In genomic region chr5:67160985-67161384, GRCh38 we compare ENCODE assay signal across 9 cellular contexts. TPM values are rescaled to one million over a fixed set of nuclear protein-coding genes. Genes with fewer than 3 reads are reported as not detected.
DNase-seq lines count a peak whose midpoint lies in the region; ATAC-seq lines count a peak whose summit lies in the region.
"Had no signal": no experiment of that assay in that cellular context is flagged by ENCODE, and none has a peak within 500 bp of the region (broad histone marks: within the 10 kb centered on the region; RNA-seq: fewer than 3 reads in every experiment).

No MANE protein-coding gene starts in this region.

- H3K27ac ChIP-seq in CD4-positive, CD25-positive, alpha-beta regulatory T cell (ENCODE audit: insufficient read depth, low read length, poor library complexity, severe bottlenecking): peak overlapping the region; percentile 90
- H3K27ac ChIP-seq in mesodermal cell (ENCODE audit: low read depth, low read length, severe bottlenecking): peak overlapping the region; percentile 30

- peak; percentile 13 to 89 (median 48) for DNase-seq in CD4-positive, CD25-positive, alpha-beta regulatory T cell
- peak; percentile 9 for DNase-seq in NCI-H460 (ENCODE audit: extremely low read depth, low read depth)
- DNase-seq in amniotic stem cell (lab: John Stamatoyannopoulos, UW): peak; percentile 56
- DNase-seq in inferior parietal cortex (ENCODE audit: extremely low spot score): no peak
- DNase-seq in DMS79 treated with DMSO at 0.1 percent for 48 hours (lab: John Stamatoyannopoulos, UW): no peak
- DNase-seq in SKM-1 treated with dmso at 0.1 percent for 144 hours (lab: John Stamatoyannopoulos, UW; ENCODE audit: unreplicated experiment): no peak

- H3K4me3 ChIP-seq in CD4-positive, CD25-positive, alpha-beta regulatory T cell (ENCODE audit: low read depth, low read length): peak overlapping the region; percentile 79
- H3K4me3 ChIP-seq in mesodermal cell (ENCODE audit: extremely low read depth, insufficient read depth, low read length, poor library complexity, severe bottlenecking): no peak overlapping the region

- peak; percentile 72 to 80 for ATAC-seq in CD4-positive, CD25-positive, alpha-beta regulatory T cell (ENCODE audit: low read depth in 2 of 2)
- ATAC-seq in GM21423 (IDR thresholded peaks at IDR 0.05; ENCODE audit: unreplicated experiment): no peak

- H3K4me1 ChIP-seq in CD4-positive, CD25-positive, alpha-beta regulatory T cell (ENCODE audit: control insufficient read depth, insufficient read depth, low read length, poor library complexity, severe bottlenecking): peaks cover 92% of the 10 kb centered on the region
- peaks cover 8% of the 10 kb centered on the region for H3K4me1 ChIP-seq in mesodermal cell (ENCODE audit: control insufficient read depth, insufficient read depth, low read length, poor library complexity, severe bottlenecking)

- H3K9me3 ChIP-seq in CD4-positive, CD25-positive, alpha-beta regulatory T cell (ENCODE audit: control insufficient read depth in 2 of 2, low read length in 2 of 2): no peaks in the 10 kb centered on the region
- no peaks in the 10 kb centered on the region for H3K9me3 ChIP-seq in mesodermal cell (ENCODE audit: control insufficient read depth, low read length)

- peaks cover 14% of the 10 kb centered on the region for H3K36me3 Mint-ChIP-seq in CD4-positive, CD25-positive, alpha-beta regulatory T cell

- no peaks in the 10 kb centered on the region for H3K27me3 Mint-ChIP-seq in CD4-positive, CD25-positive, alpha-beta regulatory T cell
- H3K27me3 Mint-ChIP-seq: dendritic cell treated with granulocyte-macrophage colony-stimulating factor and Interleukin-4, amounts not matched to agents 40 ng/mL and 50 ng/mL, for 4 days had no signal

- 52 to 77% methylated on average over 2 to 3 of the region's 3 CpGs for WGBS in mesodermal cell (ENCODE audit: insufficient coverage in 2 of 2), 2 experiments

- peaks cover 25% of the 10 kb centered on the region for H3K36me3 ChIP-seq in CD4-positive, CD25-positive, alpha-beta regulatory T cell (ENCODE audit: control insufficient read depth, insufficient read depth, low read length)
- peaks cover 48% of the 10 kb centered on the region for H3K36me3 ChIP-seq in mesodermal cell (ENCODE audit: control insufficient read depth, insufficient read depth, low read length)

- H3K27me3 ChIP-seq in CD4-positive, CD25-positive, alpha-beta regulatory T cell (ENCODE audit: control insufficient read depth, insufficient read depth, low read length): no peaks in the 10 kb centered on the region

- H3K4me1 Mint-ChIP-seq in CD4-positive, CD25-positive, alpha-beta regulatory T cell: peaks cover 32 to 93% (median 57%) of the 10 kb centered on the region in 4 donors

- H3K27ac Mint-ChIP-seq in CD4-positive, CD25-positive, alpha-beta regulatory T cell: peak overlapping the region; percentile 90 to 100 (median 93)
- H3K27ac Mint-ChIP-seq: dendritic cell treated with granulocyte-macrophage colony-stimulating factor and Interleukin-4, amounts not matched to agents 40 ng/mL and 50 ng/mL, for 4 days had no signal

- H3K9me3 Mint-ChIP-seq in CD4-positive, CD25-positive, alpha-beta regulatory T cell: no peaks in the 10 kb centered on the region
- H3K9me3 Mint-ChIP-seq: dendritic cell treated with granulocyte-macrophage colony-stimulating factor and Interleukin-4, amounts not matched to agents 40 ng/mL and 50 ng/mL, for 4 days had no signal

- peak overlapping the region; percentile 55 to 94 (median 78) for H3K4me3 Mint-ChIP-seq in CD4-positive, CD25-positive, alpha-beta regulatory T cell
- H3K4me3 Mint-ChIP-seq: dendritic cell treated with granulocyte-macrophage colony-stimulating factor and Interleukin-4, amounts not matched to agents 40 ng/mL and 50 ng/mL, for 4 days had no signal

RNA-seq across cellular contexts. Expression of gene CD180, which starts 35.6 kb away (rescaled TPM):
- not detected for total RNA-seq in CD4-positive, CD25-positive, alpha-beta regulatory T cell
- under 1 TPM in 3 of 4 donors, not detected in 1; 0.06 to 0.37 (median 0.11) TPM for polyA plus RNA-seq in CD4-positive, CD25-positive, alpha-beta regulatory T cell
- total RNA-seq in NCI-H460 (2014; rRNA removed; shearing (Covaris generic)): not detected in 2 replicates
- polyA plus RNA-seq in NCI-H460 (2014; cell fraction: nucleus; rRNA removed): not detected in 2 replicates
- not detected for polyA plus RNA-seq in mesodermal cell (2013, experiment 1 of 2)
- polyA plus RNA-seq in mesodermal cell (2013, experiment 2 of 2): not detected

Comparison
In these comparisons a context has a peak if more than half of its experiments do, and no peak if none do; other contexts are left out.
1. DNase-seq: peak in CD4-positive, CD25-positive, alpha-beta regulatory T cell (3 of 3), NCI-H460 (single experiment) and amniotic stem cell (single experiment); none in inferior parietal cortex (single experiment), DMS79 treated with DMSO at 0.1 percent for 48 hours (single experiment) and SKM-1 treated with dmso at 0.1 percent for 144 hours (single experiment).